In the genomic region with DNA sequence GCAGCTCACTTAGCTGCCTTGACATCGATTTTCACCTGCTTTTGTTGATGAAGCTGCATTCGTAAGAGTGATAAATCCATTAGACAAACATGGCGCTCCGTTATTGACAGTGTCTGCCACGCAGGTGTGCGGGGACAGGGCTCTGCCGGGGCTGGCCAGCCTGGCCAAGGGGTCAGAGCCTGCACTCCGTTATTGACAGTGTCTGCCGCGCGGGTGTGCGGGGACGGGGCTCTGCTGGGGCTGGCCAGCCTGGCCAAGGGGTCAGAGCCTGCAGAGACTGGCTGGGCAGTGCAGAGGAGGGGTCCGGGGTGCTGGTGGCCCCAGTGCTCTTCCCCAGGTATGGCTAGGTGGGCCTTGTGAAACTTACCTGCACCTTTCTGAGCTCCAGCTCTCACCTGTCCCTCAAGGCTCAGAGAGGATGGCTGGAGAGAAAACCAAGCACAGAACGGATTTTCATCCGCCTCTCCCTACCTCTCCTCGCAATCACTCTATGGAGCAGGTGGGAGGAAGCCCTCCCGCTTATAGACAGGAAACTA, we compare ENCODE assay signal across 19 cellular contexts.
"Had no signal": no experiment of that assay in that cellular context is flagged by ENCODE, and none has a peak within 500 bp of the region (broad histone marks: within the 10 kb centered on the region; RNA-seq: fewer than 3 reads in every experiment).

No MANE protein-coding gene starts in this region.

- H3K27me3 ChIP-seq: body of pancreas, foreskin keratinocyte, hepatocyte, thyroid gland, vagina had no signal

- H3K9me3 ChIP-seq: body of pancreas, thyroid gland, vagina had no signal

- H3K27me3 Mint-ChIP-seq: activated CD4-positive, alpha-beta T cell treated with anti-CD3 and anti-CD28 coated beads, Interleukin-2, amount 10 ng/mL, durations not matched to agents 24 days and 14 days had no signal

- H3K4me1 ChIP-seq: body of pancreas, foreskin keratinocyte, thyroid gland, vagina had no signal

- H3K36me3 ChIP-seq: thyroid gland, vagina had no signal

- H3K9me3 Mint-ChIP-seq: activated CD4-positive, alpha-beta T cell treated with anti-CD3 and anti-CD28 coated beads, Interleukin-2, amount 10 ng/mL, durations not matched to agents 24 days and 14 days; activated T-cell treated with anti-CD3 and anti-CD28 coated beads, Interleukin-2, amount 50 U/mL, for 72 hours; nephron had no signal

- H3K4me3 ChIP-seq: body of pancreas, dorsolateral prefrontal cortex, hepatocyte, thyroid gland, vagina had no signal

- ATAC-seq: activated T-cell treated with anti-CD3 and anti-CD28 coated beads, Interleukin-2, amount 50 U/mL, for 72 hours; body of pancreas; foreskin keratinocyte had no signal

- H3K27ac Mint-ChIP-seq: activated CD4-positive, alpha-beta T cell treated with anti-CD3 and anti-CD28 coated beads, Interleukin-2, amount 10 ng/mL, durations not matched to agents 24 days and 14 days; activated T-cell treated with anti-CD3 and anti-CD28 coated beads, Interleukin-2, amount 50 U/mL, for 72 hours; nephron had no signal

- H3K4me2 ChIP-seq: hepatocyte had no signal

- H3K4me3 Mint-ChIP-seq: activated CD4-positive, alpha-beta T cell treated with anti-CD3 and anti-CD28 coated beads, Interleukin-2, amount 10 ng/mL, durations not matched to agents 24 days and 14 days; activated T-cell treated with anti-CD3 and anti-CD28 coated beads, Interleukin-2, amount 50 U/mL, for 72 hours; nephron had no signal

- DNase-seq: activated CD4-positive, alpha-beta T cell treated with anti-CD3 and anti-CD28 coated beads, Interleukin-2, amount 10 ng/mL, durations not matched to agents 24 days and 14 days; activated CD4-positive, CD25-positive, alpha-beta regulatory T cell; activated gamma-delta T cell treated with Interleukin-2 at 50 U/mL for 16 hours; activated T-cell treated with anti-CD3 and anti-CD28 coated beads, Interleukin-2, amount 50 U/mL, for 72 hours; foreskin keratinocyte; midbrain; nucleus accumbens; stimulated activated CD4-positive, alpha-beta T cell treated with anti-CD3 and anti-CD28 coated beads, Interleukin-12 subunit alpha, Interleukin-12 subunit beta, amount 100 ng/mL, for 4 hours; stimulated activated CD4-positive, alpha-beta T cell treated with anti-CD3 and anti-CD28 coated beads, Interleukin-1b, Interleukin-23, amount 100 ng/mL, for 48 hours; stimulated activated CD8-positive, alpha-beta memory T cell treated with anti-CD3 and anti-CD28 coated beads, Interleukin-4, amount 100 ng/mL, for 48 hours; stimulated activated naive CD4-positive, alpha-beta T cell treated with Interleukin-2 at 50 U/mL for 16 hours; thyroid gland had no signal

- H2AFZ ChIP-seq: hepatocyte had no signal

- H3K4me1 Mint-ChIP-seq: activated CD4-positive, alpha-beta T cell treated with anti-CD3 and anti-CD28 coated beads, Interleukin-2, amount 10 ng/mL, durations not matched to agents 24 days and 14 days; nephron had no signal

- FAIRE-seq: colon had no signal

- H3K27ac ChIP-seq: body of pancreas, dorsolateral prefrontal cortex, epithelial cell of prostate, foreskin keratinocyte, hepatocyte, thyroid gland, vagina had no signal
